In the genomic region with DNA sequence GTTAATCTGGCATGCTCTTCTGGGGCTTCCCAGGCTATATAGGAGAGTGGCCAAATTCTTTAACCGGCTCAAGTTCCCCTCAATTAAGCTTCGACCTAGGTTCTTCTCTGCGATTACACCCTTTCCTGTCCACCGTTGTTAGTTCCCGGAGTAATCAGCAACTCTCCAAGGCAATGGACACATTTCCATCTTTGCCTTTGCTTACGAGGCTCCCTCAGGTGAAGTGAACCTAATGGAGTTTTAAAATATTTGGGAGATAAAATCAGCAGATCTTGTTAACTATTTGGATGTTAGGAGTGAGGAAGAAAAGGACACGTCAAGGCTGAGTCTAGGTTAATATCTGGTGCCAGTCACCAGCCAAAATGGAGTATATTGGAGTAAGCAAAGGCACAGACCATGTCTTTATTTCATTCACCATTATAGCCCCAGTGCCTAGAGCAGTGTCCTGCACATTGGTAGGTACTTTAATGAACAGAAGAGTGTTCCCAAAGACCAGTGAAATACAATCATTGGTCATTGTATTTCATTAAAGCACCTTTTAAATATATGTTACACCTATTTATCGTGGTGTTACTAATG, we compare ENCODE assay signal across 8 cellular contexts. TPM values are rescaled to one million over a fixed set of nuclear protein-coding genes. Genes with fewer than 3 reads are reported as not detected.
DNase-seq lines count a peak whose midpoint lies in the region; ATAC-seq, FAIRE-seq and TF ChIP-seq lines count a peak whose summit lies in the region.

No MANE protein-coding gene starts in this region.

- TF ChIP-seq CTCF in GM12878 (IDR thresholded peaks at IDR 0.05 in 2 of 3, conservative IDR thresholded peaks at IDR 0.05 in 1 of 3; ENCODE audit: control insufficient read depth in 2 of 3, extremely low read depth in 1 of 3, insufficient read depth in 1 of 3, low read depth in 3 of 3, low read length in 3 of 3) (no peak), mucosa of descending colon (IDR thresholded peaks at IDR 0.05) (no peak)

- peak overlapping the region; percentile 89 for H3K9ac ChIP-seq in GM12878 (ENCODE audit: control insufficient read depth, insufficient read depth, low read length)

- peak overlapping the region; percentile 83 for H2AFZ ChIP-seq in GM12878 (ENCODE audit: control insufficient read depth, low read depth, low read length)

- H3K9me3 ChIP-seq in CD4-positive, alpha-beta memory T cell (ENCODE audit: control insufficient read depth in 1 of 2, low read length in 2 of 2): no peaks in the 10 kb centered on the region
- no peaks in the 10 kb centered on the region for H3K9me3 ChIP-seq in GM12878 (replicated peaks; ENCODE audit: control insufficient read depth, insufficient read depth, low read length)
- no peaks in the 10 kb centered on the region for H3K9me3 ChIP-seq in mucosa of descending colon

- POLR2A ChIA-PET in CD4-positive, alpha-beta memory T cell (lab: Charles Lee; ENCODE audit: partially characterized antibody): interaction anchor here (0.9 to 2.8 kb wide), 5 partner anchors 12 to 1246 kb away, joined by 3 to 45 read pairs (median 6); partner anchors contain the start of genes BTF3, MRPS27, PTCD2 and TNPO1
- POLR2A ChIA-PET in GM12878 (lab: Charles Lee): interaction anchor here (1.4 kb wide), 1 partner anchor 70 kb away, joined by 3 read pairs; no protein-coding TSS in a partner anchor

- H3K4me3 ChIP-seq in CD4-positive, alpha-beta memory T cell (ENCODE audit: low read length in 2 of 2): peak overlapping the region; percentile 45 to 83
- H3K4me3 ChIP-seq in GM12878 (peak overlapping the region; percentile 90), mucosa of descending colon (peak overlapping the region; percentile 45)

- 6% methylated on average over 8 of the region's 8 CpGs for WGBS in GM12878 (ENCODE audit: insufficient coverage, insufficient replicate concordance, low lambda C conversion rate, missing lambda C conversion rate)

- FAIRE-seq in GM12878 (lab: Jason Lieb, UNC): no peak

- peak overlapping the region; percentile 76 for H3K4me2 ChIP-seq in GM12878 (ENCODE audit: control insufficient read depth, insufficient read depth)

- TF ChIP-seq EP300 in GM12878 (IDR thresholded peaks at IDR 0.05; ENCODE audit: borderline replicate concordance in 1 of 2, control insufficient read depth in 1 of 2, low read depth in 2 of 2, low read length in 2 of 2): 0 out of 4 replicates have a peak, but pooled peaks of 1 of the 2 experiments have one; percentile 3

- no peaks in the 10 kb centered on the region for H3K27me3 Mint-ChIP-seq in CD4-positive, alpha-beta memory T cell

- peaks cover 48% of the 10 kb centered on the region for H3K79me2 ChIP-seq in GM12878 (ENCODE audit: control insufficient read depth, insufficient read depth, low read length)

- H3K27me3 ChIP-seq in CD4-positive, alpha-beta memory T cell (ENCODE audit: insufficient read depth, low read length): no peaks in the 10 kb centered on the region
- no peaks in the 10 kb centered on the region for H3K27me3 ChIP-seq in GM12878 (replicated peaks in 1 of 2; ENCODE audit: control insufficient read depth in 2 of 2, insufficient read depth in 2 of 2, low read length in 1 of 2)

- peak overlapping the region; percentile 98 to 100 (median 99) for H3K27ac Mint-ChIP-seq in CD4-positive, alpha-beta memory T cell

- H3K4me1 ChIP-seq in CD4-positive, alpha-beta memory T cell (ENCODE audit: insufficient read depth, low read length): peaks cover 35% of the 10 kb centered on the region
- no peaks in the 10 kb centered on the region for H3K4me1 ChIP-seq in GM12878 (ENCODE audit: control insufficient read depth, insufficient read depth, low read length)
- H3K4me1 ChIP-seq in mucosa of descending colon (ENCODE audit: low read depth): peaks cover 19% of the 10 kb centered on the region

- H3K4me3 Mint-ChIP-seq in CD4-positive, alpha-beta memory T cell: peak overlapping the region; percentile 95 to 100 (median 99)

- in situ Hi-C loops in GM12878 (cut with MboI): no loop called here

- DNase-seq in CD4-positive, alpha-beta memory T cell: no peak
- DNase-seq in GM12878 (ENCODE audit: low read depth, low spot score) (no peak), mucosa of descending colon (no peak), NCI-H510A (lab: John Stamatoyannopoulos, UW) (no peak), head of caudate nucleus (no peak)

- RAD21 ChIA-PET in GM12878 (lab: Charles Lee; ENCODE audit: unreplicated experiment): no interaction called here

- CTCF ChIA-PET in CD4-positive, alpha-beta memory T cell (lab: Charles Lee; ENCODE audit: partially characterized antibody): interaction anchor here (1.4 kb wide), 1 partner anchor 61 kb away, joined by 3 read pairs; no protein-coding TSS in a partner anchor
- CTCF ChIA-PET in GM12878 (lab: Yijun Ruan, JAX): interaction anchor here (0.6 to 0.7 kb wide), 4 partner anchors 10 to 1112 kb away, joined by 3 read pairs; no protein-coding TSS in a partner anchor

- H3K27ac ChIP-seq in CD4-positive, alpha-beta memory T cell (ENCODE audit: low read depth, low read length): peak overlapping the region; percentile 99
- H3K27ac ChIP-seq in GM12878 (ENCODE audit: control insufficient read depth, insufficient read depth): peak overlapping the region; percentile 86

- H3K4me1 Mint-ChIP-seq in CD4-positive, alpha-beta memory T cell: peaks cover 24 to 47% (median 37%) of the 10 kb centered on the region in 4 donors

- no peaks in the 10 kb centered on the region for H4K20me1 ChIP-seq in GM12878 (ENCODE audit: control insufficient read depth, insufficient read depth)

- TF ChIP-seq RAD21 in GM12878 (IDR thresholded peaks at IDR 0.05; ENCODE audit: insufficient read depth, low read depth, low read length): no peak

- H3K36me3 ChIP-seq in CD4-positive, alpha-beta memory T cell (ENCODE audit: insufficient read depth, low read length): peaks cover 5% of the 10 kb centered on the region
- H3K36me3 ChIP-seq in GM12878 (ENCODE audit: control insufficient read depth in 2 of 2, insufficient read depth in 2 of 2, low read length in 1 of 2) (peaks cover 0 to 7% of the 10 kb centered on the region in 2 experiments; a peak in 1 of 4 replicates), mucosa of descending colon (ENCODE audit: low read depth) (no peaks in the 10 kb centered on the region)

- ATAC-seq in HG03066 (IDR thresholded peaks at IDR 0.05; ENCODE audit: low read depth, unreplicated experiment) (peak; percentile 33), GM12878 (peak; percentile 49), mucosa of descending colon (no peak), HG03432 (IDR thresholded peaks at IDR 0.05; ENCODE audit: unreplicated experiment) (no peak), GM18498 (IDR thresholded peaks at IDR 0.05; ENCODE audit: unreplicated experiment) (no peak)

- SMC1A ChIA-PET in GM12878 (lab: Charles Lee; ENCODE audit: uncharacterized antibody, unreplicated experiment): interaction anchor here (2.0 to 3.3 kb wide), 2 partner anchors 24 to 45 kb away, joined by 4 to 17 read pairs; no protein-coding TSS in a partner anchor

- TSS peak; percentile 86 for BruUV-seq in GM12878 (replicated peaks; lab: Mats Ljungman, UMichigan)

- H3K9me3 Mint-ChIP-seq in CD4-positive, alpha-beta memory T cell: peaks cover 0 to 7% (median 0%) of the 10 kb centered on the region in 8 donors

- intact Hi-C loops in CD4-positive, alpha-beta memory T cell (cut with micrococcal nuclease): loop anchor here (1.0 to 10.0 kb wide), 4 partner anchors 68 to 1949 kb away; partner anchors contain the start of genes BTF3, CERT1, HMGCR and POLK
- intact Hi-C loops in GM12878 (cut with micrococcal nuclease; ENCODE audit: unreplicated experiment) (no loop called here), mucosa of descending colon (cut with DNase I, micrococcal nuclease) (no loop called here), head of caudate nucleus (cut with DNase I) (no loop called here)

- no peak for TF ChIP-seq POLR2A in GM12878 (IDR thresholded peaks at IDR 0.05; ENCODE audit: low read depth, low read length)

- peaks cover 17 to 49% of the 10 kb centered on the region in 2 donors for H3K36me3 Mint-ChIP-seq in CD4-positive, alpha-beta memory T cell

RNA-seq across cellular contexts. Expression of gene UTP15, which starts 0.5 kb away (rescaled TPM):
- 10 to 100 TPM; 22.6 to 22.7 TPM for total RNA-seq in CD4-positive, alpha-beta memory T cell
- polyA plus RNA-seq in CD4-positive, alpha-beta memory T cell: 10 to 100 TPM in 1 of 2 donors, 1 to 10 TPM in 1; 5.0 to 12.7 TPM
- total RNA-seq in GM12878 (2013; cell fraction: nucleolus; rRNA removed): 128 and 152 TPM in 2 replicates
- total RNA-seq in GM12878 (2014; rRNA removed): 27.7 and 35.5 TPM in 2 replicates
- 33.6 and 39.4 TPM in 2 replicates for total RNA-seq in GM12878 (2014; rRNA removed; fragmentation: Illumina TruSeq; extraction: Trizol)
- total RNA-seq in GM12878 (2021): 32.2 and 36.7 TPM in 2 replicates
- 6.1 TPM for polyA plus RNA-seq in GM12878 (2011; ENCODE audit: low read depth)
- polyA plus RNA-seq in GM12878 (2011; rRNA removed): 29.7 and 41.4 TPM in 2 replicates
- 16.4 and 17.3 TPM in 2 replicates for polyA plus RNA-seq in GM12878 (2011; cell fraction: cytosol; rRNA removed)
- polyA plus RNA-seq in GM12878 (2011; cell fraction: nucleus; rRNA removed): 49.5 and 59.6 TPM in 2 replicates
- polyA plus RNA-seq in GM12878 (2012): 11.6 and 15.5 TPM in 2 replicates
- polyA plus RNA-seq in GM12878 (2014; fragmentation: Illumina TruSeq; extraction: Trizol): 30.7 and 37.6 TPM in 2 replicates
- 10 to 100 TPM; 22.5 to 24.9 TPM for polyA plus RNA-seq in GM12878 (2014; fragmentation: Nextera tagmentation; extraction: Ambion mirVana)
- polyA plus RNA-seq in GM12878 (2014; rRNA removed): 21.3 and 29.5 TPM in 2 replicates
- 10 to 100 TPM; 28.9 to 33.8 TPM for polyA plus RNA-seq in GM12878 (2016; fragmentation: Nextera tagmentation; extraction: Ambion mirVana)
- polyA minus RNA-seq in GM12878 (2011; rRNA and poly(A)+ RNA removed): 39.0 and 45.1 TPM in 2 replicates
- polyA minus RNA-seq in GM12878 (2011; cell fraction: cytosol; rRNA and poly(A)+ RNA removed): 9.9 and 11.7 TPM in 2 replicates
- 64.8 and 81.9 TPM in 2 replicates for polyA minus RNA-seq in GM12878 (2011; cell fraction: nucleus; rRNA and poly(A)+ RNA removed)
- 10 to 100 TPM; 11.9 to 15.0 (median 13.5) TPM for total RNA-seq in mucosa of descending colon

RNA-seq across cellular contexts. Expression of gene ANKRA2, which starts 0.6 kb away (rescaled TPM):
- total RNA-seq in CD4-positive, alpha-beta memory T cell: 10 to 100 TPM; 51.9 to 59.4 TPM
- 10 to 100 TPM; 15.9 to 28.4 TPM for polyA plus RNA-seq in CD4-positive, alpha-beta memory T cell
- total RNA-seq in GM12878 (2013; cell fraction: nucleolus; rRNA removed): 89.7 and 110 TPM in 2 replicates
- 23.7 and 28.4 TPM in 2 replicates for total RNA-seq in GM12878 (2014; rRNA removed)
- 17.3 and 18.2 TPM in 2 replicates for total RNA-seq in GM12878 (2014; rRNA removed; fragmentation: Illumina TruSeq; extraction: Trizol)
- total RNA-seq in GM12878 (2021): 12.8 and 13.3 TPM in 2 replicates
- polyA plus RNA-seq in GM12878 (2011; ENCODE audit: low read depth): 8.2 TPM
- 47.1 and 77.2 TPM in 2 replicates for polyA plus RNA-seq in GM12878 (2011; rRNA removed)
- polyA plus RNA-seq in GM12878 (2011; cell fraction: cytosol; rRNA removed): 11.7 and 11.8 TPM in 2 replicates
- polyA plus RNA-seq in GM12878 (2011; cell fraction: nucleus; rRNA removed): 57.5 and 76.8 TPM in 2 replicates
- polyA plus RNA-seq in GM12878 (2012): 15.3 and 24.4 TPM in 2 replicates
- 12.3 and 15.1 TPM in 2 replicates for polyA plus RNA-seq in GM12878 (2014; fragmentation: Illumina TruSeq; extraction: Trizol)
- 10 to 100 TPM; 19.4 to 31.3 TPM for polyA plus RNA-seq in GM12878 (2014; fragmentation: Nextera tagmentation; extraction: Ambion mirVana)
- polyA plus RNA-seq in GM12878 (2014; rRNA removed): 15.1 and 20.2 TPM in 2 replicates
- polyA plus RNA-seq in GM12878 (2016; fragmentation: Nextera tagmentation; extraction: Ambion mirVana): 10 to 100 TPM; 30.2 to 32.6 TPM
- 9.8 and 15.6 TPM in 2 replicates for polyA minus RNA-seq in GM12878 (2011; rRNA and poly(A)+ RNA removed)
- 3.5 and 11.3 TPM in 2 replicates for polyA minus RNA-seq in GM12878 (2011; cell fraction: cytosol; rRNA and poly(A)+ RNA removed)
- polyA minus RNA-seq in GM12878 (2011; cell fraction: nucleus; rRNA and poly(A)+ RNA removed): 27.6 and 31.1 TPM in 2 replicates
- 10 to 100 TPM; 20.8 to 23.8 (median 23.1) TPM for total RNA-seq in mucosa of descending colon

RNA-seq across cellular contexts. Expression of gene ARHGEF28, which starts 59.9 kb away (rescaled TPM):
- not detected for total RNA-seq in CD4-positive, alpha-beta memory T cell
- polyA plus RNA-seq in CD4-positive, alpha-beta memory T cell: not detected
- 26.1 TPM in 2 replicates for total RNA-seq in GM12878 (2013; cell fraction: nucleolus; rRNA removed)
- 0.23 and 0.38 TPM in 2 replicates for total RNA-seq in GM12878 (2014; rRNA removed)
- total RNA-seq in GM12878 (2014; rRNA removed; fragmentation: Illumina TruSeq; extraction: Trizol): 0.18 and 0.22 TPM in 2 replicates
- 0.15 and 0.19 TPM in 2 replicates for total RNA-seq in GM12878 (2021)
- polyA plus RNA-seq in GM12878 (2011; ENCODE audit: low read depth): 0.34 TPM
- polyA plus RNA-seq in GM12878 (2011; rRNA removed): 0.72 TPM in 2 replicates
- 0.48 and 0.50 TPM in 2 replicates for polyA plus RNA-seq in GM12878 (2011; cell fraction: cytosol; rRNA removed)
- polyA plus RNA-seq in GM12878 (2011; cell fraction: nucleus; rRNA removed): 1.4 and 1.6 TPM in 2 replicates
- polyA plus RNA-seq in GM12878 (2012): 0.31 and 0.81 TPM in 2 replicates
- polyA plus RNA-seq in GM12878 (2014; fragmentation: Illumina TruSeq; extraction: Trizol): 0.10 and 0.54 TPM in 2 replicates
- not detected for polyA plus RNA-seq in GM12878 (2014; fragmentation: Nextera tagmentation; extraction: Ambion mirVana)
- polyA plus RNA-seq in GM12878 (2014; rRNA removed): 0.10 and 0.16 TPM in 2 replicates
- under 1 TPM; 0.43 to 0.60 TPM for polyA plus RNA-seq in GM12878 (2016; fragmentation: Nextera tagmentation; extraction: Ambion mirVana)
- polyA minus RNA-seq in GM12878 (2011; rRNA and poly(A)+ RNA removed): 3.4 and 3.7 TPM in 2 replicates
- polyA minus RNA-seq in GM12878 (2011; cell fraction: cytosol; rRNA and poly(A)+ RNA removed): 0.83 and 2.7 TPM in 2 replicates
- polyA minus RNA-seq in GM12878 (2011; cell fraction: nucleus; rRNA and poly(A)+ RNA removed): 5.8 and 7.5 TPM in 2 replicates
- total RNA-seq in mucosa of descending colon: 10 to 100 TPM in 2 of 3 donors, 1 to 10 TPM in 1; 5.4 to 21.7 (median 11.6) TPM

Comparison
In these comparisons a context has a peak if more than half of its experiments do, and no peak if none do; other contexts are left out.
1. ATAC-seq: peak in HG03066 (single experiment) and GM12878 (single experiment); none in mucosa of descending colon (single experiment), HG03432 (single experiment) and GM18498 (single experiment).
2. Peak in every context shown above with its lines, with median percentiles within 50 percentile points of each other: H3K4me3 ChIP-seq.